In genomic region chr3:45599984-45600650, GRCh38 we compare ENCODE assay signal across 13 cellular contexts. TPM values are rescaled to one million over a fixed set of nuclear protein-coding genes. Genes with fewer than 3 reads are reported as not detected.
DNase-seq lines count a peak whose midpoint lies in the region; ATAC-seq lines count a peak whose summit lies in the region.
"Had no signal": no experiment of that assay in that cellular context is flagged by ENCODE, and none has a peak within 500 bp of the region (broad histone marks: within the 10 kb centered on the region; RNA-seq: fewer than 3 reads in every experiment).

No MANE protein-coding gene starts in this region.

- no peak for DNase-seq in activated CD4-positive, alpha-beta T cell treated with anti-CD3 and anti-CD28 coated beads, Interleukin-2, amount 10 ng/mL, durations not matched to agents 24 days and 14 days
- no peak for DNase-seq in activated CD4-positive, alpha-beta T cell treated with anti-CD3 and anti-CD28 coated beads, Interleukin-2, amount 50 U/mL, for 48 hours
- DNase-seq in NCI-H526 (lab: John Stamatoyannopoulos, UW) (peak; percentile 83 to 93), left colon (peak; percentile 62 to 73), DMS 273 treated with DMSO at 0.1 percent for 48 hours (lab: John Stamatoyannopoulos, UW) (no peak), inferior parietal cortex (ENCODE audit: extremely low spot score) (no peak)
- DNase-seq: central memory CD4-positive, alpha-beta T cell; KBM-7; NCI-H524 had no signal

- peaks cover 45% of the 10 kb centered on the region for H3K4me1 Mint-ChIP-seq in activated CD4-positive, alpha-beta T cell treated with anti-CD3 and anti-CD28 coated beads, Interleukin-2, amount 10 ng/mL, durations not matched to agents 24 days and 14 days
- H3K4me1 Mint-ChIP-seq in stimulated activated memory B cell treated with anti-CD40 and anti-IgM and Interleukin-4, amounts not matched to agents 10 μg/mL and 1 μg/mL and 100 μg/mL, for 72 hours = peaks cover 85% of the 10 kb centered on the region

- intact Hi-C loops in activated CD4-positive, alpha-beta T cell treated with anti-CD3 and anti-CD28 coated beads, Interleukin-2, amount 10 ng/mL, durations not matched to agents 24 days and 14 days (cut with micrococcal nuclease) = no loop called here
- intact Hi-C loops in left colon (cut with DNase I, micrococcal nuclease) = no loop called here

- ATAC-seq in left colon (peak; percentile 86), GM19328 (IDR thresholded peaks at IDR 0.05; ENCODE audit: unreplicated experiment) (no peak)
- no peak for ATAC-seq in stimulated activated memory B cell treated with anti-CD40 and anti-IgM and Interleukin-4, amounts not matched to agents 10 μg/mL and 1 μg/mL and 100 μg/mL, for 72 hours
- ATAC-seq: SK-N-SH treated with all-trans-retinoic acid at 6 μM for 48 hours had no signal

- no peaks in the 10 kb centered on the region for H3K27me3 Mint-ChIP-seq in activated CD4-positive, alpha-beta T cell treated with anti-CD3 and anti-CD28 coated beads, Interleukin-2, amount 10 ng/mL, durations not matched to agents 24 days and 14 days
- H3K27me3 Mint-ChIP-seq in stimulated activated memory B cell treated with anti-CD40 and anti-IgM and Interleukin-4, amounts not matched to agents 10 μg/mL and 1 μg/mL and 100 μg/mL, for 72 hours = no peaks in the 10 kb centered on the region

- peak overlapping the region; percentile 17 for H3K4me3 Mint-ChIP-seq in activated CD4-positive, alpha-beta T cell treated with anti-CD3 and anti-CD28 coated beads, Interleukin-2, amount 10 ng/mL, durations not matched to agents 24 days and 14 days
- peak overlapping the region; percentile 56 for H3K4me3 Mint-ChIP-seq in stimulated activated memory B cell treated with anti-CD40 and anti-IgM and Interleukin-4, amounts not matched to agents 10 μg/mL and 1 μg/mL and 100 μg/mL, for 72 hours
- H3K4me3 Mint-ChIP-seq: mesothelial cell of epicardium had no signal

- no peaks in the 10 kb centered on the region for H3K9me3 Mint-ChIP-seq in activated CD4-positive, alpha-beta T cell treated with anti-CD3 and anti-CD28 coated beads, Interleukin-2, amount 10 ng/mL, durations not matched to agents 24 days and 14 days
- no peaks in the 10 kb centered on the region for H3K9me3 Mint-ChIP-seq in stimulated activated memory B cell treated with anti-CD40 and anti-IgM and Interleukin-4, amounts not matched to agents 10 μg/mL and 1 μg/mL and 100 μg/mL, for 72 hours
- H3K9me3 Mint-ChIP-seq: mesothelial cell of epicardium had no signal

- H3K27ac Mint-ChIP-seq in activated CD4-positive, alpha-beta T cell treated with anti-CD3 and anti-CD28 coated beads, Interleukin-2, amount 10 ng/mL, durations not matched to agents 24 days and 14 days = no peak overlapping the region
- peak overlapping the region; percentile 80 for H3K27ac Mint-ChIP-seq in stimulated activated memory B cell treated with anti-CD40 and anti-IgM and Interleukin-4, amounts not matched to agents 10 μg/mL and 1 μg/mL and 100 μg/mL, for 72 hours
- H3K27ac Mint-ChIP-seq: mesothelial cell of epicardium had no signal

- H3K36me3 Mint-ChIP-seq in activated CD4-positive, alpha-beta T cell treated with anti-CD3 and anti-CD28 coated beads, Interleukin-2, amount 10 ng/mL, durations not matched to agents 24 days and 14 days (ENCODE audit: low read depth) = peaks cover 45% of the 10 kb centered on the region
- H3K36me3 Mint-ChIP-seq in stimulated activated memory B cell treated with anti-CD40 and anti-IgM and Interleukin-4, amounts not matched to agents 10 μg/mL and 1 μg/mL and 100 μg/mL, for 72 hours = peaks cover 44% of the 10 kb centered on the region

RNA-seq across cellular contexts. Expression of gene LIMD1, which starts 5.6 kb away (rescaled TPM):
- 36.2 and 39.8 TPM in 2 replicates for total RNA-seq in activated CD4-positive, alpha-beta T cell treated with anti-CD3 and anti-CD28 coated beads, Interleukin-2, amount 10 ng/mL, durations not matched to agents 24 days and 14 days
- 10 to 100 TPM; 35.0 to 42.6 TPM for total RNA-seq in left colon

Comparison
In these comparisons a context has a peak if more than half of its experiments do, and no peak if none do; other contexts are left out.
1. DNase-seq: peak in NCI-H526 (2 of 2) and left colon (2 of 2); none in activated CD4-positive, alpha-beta T cell treated with anti-CD3 and anti-CD28 coated beads, Interleukin-2, amount 10 ng/mL, durations not matched to agents 24 days and 14 days (single experiment), activated CD4-positive, alpha-beta T cell treated with anti-CD3 and anti-CD28 coated beads, Interleukin-2, amount 50 U/mL, for 48 hours (0 of 2), DMS 273 treated with DMSO at 0.1 percent for 48 hours (single experiment) and inferior parietal cortex (single experiment).